In the genomic region with DNA sequence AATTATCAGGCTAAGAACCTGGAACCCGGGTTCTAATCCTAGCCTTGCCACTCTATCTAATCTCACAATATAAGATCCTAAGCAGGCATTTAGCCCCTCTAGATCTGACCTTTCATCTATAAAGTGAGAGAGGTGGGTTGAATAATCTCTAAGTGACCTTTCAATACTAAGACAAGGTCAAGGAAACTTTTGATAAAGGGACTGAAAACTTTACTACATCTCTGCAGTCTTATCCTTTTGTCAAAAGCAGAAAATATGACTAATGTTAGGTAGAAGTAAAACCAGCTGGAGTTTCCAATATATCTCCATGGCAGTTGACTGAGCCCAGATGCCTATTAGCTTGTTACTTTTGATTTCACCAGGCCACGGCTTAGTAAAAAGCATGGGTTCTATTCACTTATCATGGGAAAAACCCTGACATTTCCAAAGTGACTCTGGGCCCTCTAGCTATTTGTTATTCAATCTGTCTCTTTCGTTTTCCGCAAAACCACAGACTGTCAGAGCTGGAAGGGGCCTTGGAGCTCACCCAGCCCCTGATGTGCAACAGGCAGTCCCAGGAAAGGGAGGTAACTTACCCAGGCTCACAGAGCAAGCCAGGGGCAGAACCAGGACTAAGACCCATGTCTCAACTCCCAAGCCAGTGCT, we compare ENCODE assay signal across 8 cellular contexts.
DNase-seq lines count a peak whose midpoint lies in the region; ATAC-seq and TF ChIP-seq lines count a peak whose summit lies in the region.

No MANE protein-coding gene starts in this region.

- peak overlapping the region; percentile 47 for H3K4me2 ChIP-seq in osteoblast (ENCODE audit: insufficient read depth, low read length)

- H3K79me2 ChIP-seq in osteoblast (ENCODE audit: insufficient read depth, low read length) = peaks cover 23% of the 10 kb centered on the region

- H3K27ac ChIP-seq in angular gyrus (ENCODE audit: low read depth, low read length) (peak overlapping the region; percentile 32), osteoblast (ENCODE audit: low read depth, low read length) (peak overlapping the region; percentile 42)

- peaks cover 22% of the 10 kb centered on the region for H4K20me1 ChIP-seq in osteoblast (ENCODE audit: insufficient read depth, low read length)

- no peak overlapping the region for H3K4me3 ChIP-seq in osteoblast (ENCODE audit: insufficient read depth, low read length)
- H3K4me3 ChIP-seq in HAP-1 = no peak overlapping the region

- DNase-seq in osteoblast (ENCODE audit: insufficient read length, low spot score, missing footprints) (no peak), D341Med (ENCODE audit: low spot score) (no peak), HAP-1 (ENCODE audit: low spot score in 2 of 2) (no peak), DMS53 treated with DMSO at 0.1 percent for 48 hours (lab: John Stamatoyannopoulos, UW; ENCODE audit: unreplicated experiment) (no peak), SHP77 (lab: John Stamatoyannopoulos, UW) (no peak)

- TF ChIP-seq CTCF in osteoblast (IDR thresholded peaks at IDR 0.05; ENCODE audit: extremely low read depth, low read depth, low read length) = no peak

- H3K36me3 ChIP-seq in osteoblast (ENCODE audit: insufficient read depth, low read length) (no peaks in the 10 kb centered on the region), HAP-1 (replicated peaks) (no peaks in the 10 kb centered on the region)

- H3K27me3 ChIP-seq in osteoblast (ENCODE audit: insufficient read depth, low read length) (no peaks in the 10 kb centered on the region), HAP-1 (ENCODE audit: low read depth) (no peaks in the 10 kb centered on the region)

- H3K4me1 ChIP-seq in osteoblast (ENCODE audit: insufficient read depth, low read length) = peaks cover 25% of the 10 kb centered on the region
- no peaks in the 10 kb centered on the region for H3K4me1 ChIP-seq in HAP-1

- no peak overlapping the region for H2AFZ ChIP-seq in osteoblast (ENCODE audit: low read length)

- H3K9me3 ChIP-seq in osteoblast (ENCODE audit: low read depth, low read length) (no peaks in the 10 kb centered on the region), HAP-1 (no peaks in the 10 kb centered on the region)

- ATAC-seq in GM18511 (IDR thresholded peaks at IDR 0.05; ENCODE audit: unreplicated experiment) = peak; percentile 43
- peak; percentile 32 for ATAC-seq in HG02678 (IDR thresholded peaks at IDR 0.05; ENCODE audit: unreplicated experiment)

- in situ Hi-C loops in HAP-1 (cut with MboI; ENCODE audit: low sequenced_read_pairs) = no loop called here
